8 cellular contexts compared by ENCODE assay signal in the genomic region with DNA sequence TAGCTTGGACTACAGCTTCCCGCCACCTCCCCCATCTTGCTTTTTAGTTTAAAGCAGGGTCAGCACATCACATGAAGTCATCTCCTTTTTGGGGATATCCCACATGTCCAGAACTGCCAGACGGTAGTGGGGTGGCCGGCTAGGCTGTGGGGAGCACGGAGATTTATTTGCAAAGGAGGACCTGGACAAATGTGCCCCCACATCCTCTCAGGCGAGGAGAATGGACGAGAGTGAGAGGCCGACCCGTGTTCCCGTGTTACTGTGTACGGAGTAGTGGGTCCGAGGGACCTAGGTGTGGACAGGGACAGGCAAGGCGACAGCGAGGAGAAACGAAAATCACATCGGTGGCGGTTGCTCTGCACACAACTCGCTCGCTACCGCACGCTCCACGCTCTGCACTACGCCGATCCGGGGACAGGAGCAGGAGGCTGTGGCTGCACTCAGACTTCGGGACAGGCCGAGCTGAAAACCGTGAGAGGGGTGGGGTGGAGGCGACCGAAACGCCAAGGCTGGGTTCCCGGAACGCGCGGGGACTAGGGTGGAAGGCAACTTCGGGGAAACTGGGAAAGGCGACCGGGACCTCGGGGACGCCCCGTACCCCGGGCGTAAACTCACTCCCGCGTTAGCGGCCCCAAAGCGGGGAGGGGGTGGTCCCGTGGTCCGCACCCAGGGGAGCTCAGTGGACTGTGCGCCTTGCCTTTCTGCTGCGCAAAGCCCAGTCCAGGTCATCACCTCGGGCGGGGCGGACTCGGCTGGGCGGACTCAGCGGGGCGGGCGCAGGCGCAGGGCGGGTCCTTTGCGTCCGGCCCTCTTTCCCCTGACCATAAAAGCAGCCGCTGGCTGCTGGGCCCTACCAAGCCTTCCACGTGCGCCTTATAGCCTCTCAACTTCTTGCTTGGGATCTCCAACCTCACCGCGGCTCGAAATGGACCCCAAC.
DNase-seq lines count a peak whose midpoint lies in the region; ATAC-seq lines count a peak whose summit lies in the region.

MT1A (plus strand) TSS at position 853 of the 937 bp plus-strand sequence; CDS start at position 926, 73 bp downstream.

- DNase-seq in T-helper 1 cell = no peak
- no peak for DNase-seq in central memory CD8-positive, alpha-beta T cell (ENCODE audit: low spot score in 2 of 2)
- peak; percentile 46 for DNase-seq in kidney tubule cell (ENCODE audit: low spot score)
- DNase-seq in stimulated activated naive CD8-positive, alpha-beta T cell treated with anti-CD3 and anti-CD28 coated beads, Interleukin-15, Interleukin-2, amounts not matched to agents 100 U/mL and 50 U/mL, for 24 hours = peak; percentile 30

- H3K4me1 Mint-ChIP-seq in T-helper 1 cell treated with Interleukin-12 subunit alpha and Interleukin-12 subunit beta and Interleukin-4 antibody, amounts not matched to agents 30 μg/mL and 1 μg/mL, for 36 hours (ENCODE audit: low read depth) = peaks cover 24% of the 10 kb centered on the region
- H3K4me1 Mint-ChIP-seq in central memory CD8-positive, alpha-beta T cell = peaks cover 22% of the 10 kb centered on the region

- H3K27ac Mint-ChIP-seq in T-helper 1 cell treated with Interleukin-12 subunit alpha and Interleukin-12 subunit beta and Interleukin-4 antibody, amounts not matched to agents 30 μg/mL and 1 μg/mL, for 36 hours = no peak within 1 kb of the TSS
- H3K27ac Mint-ChIP-seq in central memory CD8-positive, alpha-beta T cell (ENCODE audit: low read depth) = no peak within 1 kb of the TSS

- peaks cover 3% of the 10 kb centered on the region for H3K36me3 Mint-ChIP-seq in T-helper 1 cell treated with Interleukin-12 subunit alpha and Interleukin-12 subunit beta and Interleukin-4 antibody, amounts not matched to agents 30 μg/mL and 1 μg/mL, for 36 hours (ENCODE audit: low read depth)
- no peaks in the 10 kb centered on the region for H3K36me3 Mint-ChIP-seq in central memory CD8-positive, alpha-beta T cell (ENCODE audit: insufficient read depth)

- H3K27me3 Mint-ChIP-seq in T-helper 1 cell treated with Interleukin-12 subunit alpha and Interleukin-12 subunit beta and Interleukin-4 antibody, amounts not matched to agents 30 μg/mL and 1 μg/mL, for 36 hours (ENCODE audit: low read depth) = peaks cover 86% of the 10 kb centered on the region
- peaks cover 80% of the 10 kb centered on the region for H3K27me3 Mint-ChIP-seq in central memory CD8-positive, alpha-beta T cell

- ATAC-seq in central memory CD8-positive, alpha-beta T cell (replicated peaks; ENCODE audit: extremely low read depth, poor library complexity, severe bottlenecking) = no peak
- no peak for ATAC-seq in stimulated activated naive CD8-positive, alpha-beta T cell treated with anti-CD3 and anti-CD28 coated beads, Interleukin-15, Interleukin-2, amounts not matched to agents 100 U/mL and 50 U/mL, for 24 hours
- ATAC-seq in HG02840 (IDR thresholded peaks at IDR 0.05; ENCODE audit: low FRiP score, unreplicated experiment) (no peak), HG03460 (IDR thresholded peaks at IDR 0.05; ENCODE audit: unreplicated experiment) (no peak), HG03442 (IDR thresholded peaks at IDR 0.05; ENCODE audit: unreplicated experiment) (no peak)

- H3K4me3 Mint-ChIP-seq in T-helper 1 cell treated with Interleukin-12 subunit alpha and Interleukin-12 subunit beta and Interleukin-4 antibody, amounts not matched to agents 30 μg/mL and 1 μg/mL, for 36 hours = peak within 1 kb of the TSS; percentile 77
- peak within 1 kb of the TSS; percentile 23 for H3K4me3 Mint-ChIP-seq in central memory CD8-positive, alpha-beta T cell

- no peaks in the 10 kb centered on the region for H3K9me3 Mint-ChIP-seq in T-helper 1 cell treated with Interleukin-12 subunit alpha and Interleukin-12 subunit beta and Interleukin-4 antibody, amounts not matched to agents 30 μg/mL and 1 μg/mL, for 36 hours
- no peaks in the 10 kb centered on the region for H3K9me3 Mint-ChIP-seq in central memory CD8-positive, alpha-beta T cell

Comparison
In these comparisons a context has a peak if more than half of its experiments do, and no peak if none do; other contexts are left out.
1. DNase-seq: peak in kidney tubule cell (single experiment) and stimulated activated naive CD8-positive, alpha-beta T cell treated with anti-CD3 and anti-CD28 coated beads, Interleukin-15, Interleukin-2, amounts not matched to agents 100 U/mL and 50 U/mL, for 24 hours (single experiment); none in T-helper 1 cell (0 of 5) and central memory CD8-positive, alpha-beta T cell (0 of 2).